9 cellular contexts compared by ENCODE assay signal in the genomic region with DNA sequence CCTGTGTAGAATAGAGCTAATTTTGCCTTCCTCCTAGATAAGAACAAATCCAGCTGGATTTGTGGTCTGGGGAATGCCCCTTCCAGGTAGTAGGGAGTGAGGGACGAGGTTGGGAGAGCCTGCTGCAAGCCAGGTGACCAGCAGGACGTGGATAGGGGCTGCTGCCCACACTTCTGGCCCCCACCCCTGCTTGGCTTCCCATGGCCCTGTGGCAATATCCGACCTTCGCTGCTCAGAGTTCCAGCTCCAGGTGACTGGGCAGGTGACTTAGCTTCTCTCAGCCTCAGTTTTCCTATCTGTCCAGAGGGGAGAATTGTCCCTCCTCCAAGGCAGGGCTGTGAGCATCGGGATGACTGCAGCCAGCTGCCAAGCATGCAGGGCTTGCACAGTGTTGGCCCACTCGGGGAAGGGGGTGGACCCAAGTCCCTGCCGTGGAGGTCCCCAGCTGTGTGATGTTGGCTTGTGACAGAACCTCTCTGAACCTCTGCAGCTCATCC. TPM values are rescaled to one million over a fixed set of nuclear protein-coding genes. Genes with fewer than 3 reads are reported as not detected.
A peak's percentile ranks its signal among the peaks of the same experiment; 100 is the strongest.
DNase-seq lines count a peak whose midpoint lies in the region; ATAC-seq, FAIRE-seq and TF ChIP-seq lines count a peak whose summit lies in the region.
"Not testable (repeated sequence)": the region's sequence is repeated elsewhere in the genome, so short reads cannot be mapped to it uniquely, and the experiment has no call there.
"Had no signal": no experiment of that assay in that cellular context is flagged by ENCODE, and none has a peak within 500 bp of the region (broad histone marks: within the 10 kb centered on the region; RNA-seq: fewer than 3 reads in every experiment).

No MANE protein-coding gene starts in this region.

- H3K9me3 ChIP-seq in BLaER1; endothelial cell of umbilical vein (replicated peaks; ENCODE audit: control insufficient read depth, insufficient read depth, low read length); heart right ventricle; right cardiac atrium (ENCODE audit: control insufficient read depth, low read length); mucosa of descending colon; gastrocnemius medialis; uterus: not testable (repeated sequence)

- H2AFZ ChIP-seq in endothelial cell of umbilical vein (ENCODE audit: low read depth, low read length) = peak overlapping the region; percentile 71

- POLR2A ChIA-PET in endothelial cell of umbilical vein (lab: Charles Lee) = not testable (repeated sequence)

- H3K4me1 ChIP-seq in BLaER1 (peaks cover 48% of the 10 kb centered on the region), heart right ventricle (peaks cover 0 to 21% (median 10%) of the 10 kb centered on the region in 9 donors), gastrocnemius medialis (peaks cover 32 to 41% of the 10 kb centered on the region in 2 donors)
- H3K4me1 ChIP-seq in endothelial cell of umbilical vein (ENCODE audit: control insufficient read depth, extremely low read depth, insufficient read depth, low read length); right cardiac atrium (ENCODE audit: control insufficient read depth, insufficient read depth, low read length); mucosa of descending colon (ENCODE audit: low read depth); uterus: not testable (repeated sequence)

- H3K27ac ChIP-seq in BLaER1 (peak overlapping the region; percentile 55; the same call in 1 of the 2 replicates), heart right ventricle (peak overlapping the region in 8 of 10 donors; percentile 20 to 78 (median 64)), right cardiac atrium (ENCODE audit: low read length) (peak overlapping the region; percentile 2), gastrocnemius medialis (peak overlapping the region; percentile 62 to 81 (median 75)), uterus (peak overlapping the region; percentile 37 to 45)
- not testable (repeated sequence) for H3K27ac ChIP-seq in endothelial cell of umbilical vein (ENCODE audit: insufficient read depth, low read depth, low read length)

- H4K20me1 ChIP-seq in BLaER1 = peaks cover 95% of the 10 kb centered on the region
- H4K20me1 ChIP-seq in endothelial cell of umbilical vein (replicated peaks; ENCODE audit: control insufficient read depth, extremely low read depth, insufficient read depth, low read length) = not testable (repeated sequence)

- in situ Hi-C loops in gastrocnemius medialis (cut with MboI; ENCODE audit: low sequenced_read_pairs in 4 of 4) = loop anchor here (25.0 kb wide), 1 partner anchor 306 kb away; no protein-coding TSS in a partner anchor

- peak; percentile 44 for FAIRE-seq in endothelial cell of umbilical vein (lab: Jason Lieb, UNC)

- not testable (repeated sequence) for H3K9me1 ChIP-seq in endothelial cell of umbilical vein (replicated peaks; ENCODE audit: control insufficient read depth, extremely low read depth, insufficient read depth, low read length)

- not testable (repeated sequence) for ATAC-seq in heart right ventricle, right cardiac atrium, mucosa of descending colon, gastrocnemius medialis

- dilution Hi-C loops in endothelial cell of umbilical vein (cut with MboI; ENCODE audit: extremely low pct_ligation_motif_present, low sequenced_read_pairs) = not testable (repeated sequence)

- H3K4me3 ChIP-seq in BLaER1; endothelial cell of umbilical vein (replicated peaks in 1 of 3; ENCODE audit: insufficient read depth in 1 of 3, low read depth in 1 of 3, low read length in 3 of 3); heart right ventricle; right cardiac atrium (ENCODE audit: low read length); mucosa of descending colon; gastrocnemius medialis; uterus: not testable (repeated sequence)

- H3K4me2 ChIP-seq in BLaER1 = peak overlapping the region; percentile 59
- H3K4me2 ChIP-seq in endothelial cell of umbilical vein (ENCODE audit: insufficient read depth, low read length) = not testable (repeated sequence)

- CTCF ChIA-PET in endothelial cell of umbilical vein (lab: Charles Lee) = not testable (repeated sequence)

- TF ChIP-seq CTCF in endothelial cell of umbilical vein (IDR thresholded peaks at IDR 0.05; ENCODE audit: extremely low read depth in 1 of 2, insufficient read depth in 1 of 2, low read depth in 1 of 2, low read length in 2 of 2); heart right ventricle (IDR thresholded peaks at IDR 0.05); mucosa of descending colon (IDR thresholded peaks at IDR 0.05); gastrocnemius medialis (IDR thresholded peaks at IDR 0.05 in 4 of 5, conservative IDR thresholded peaks at IDR 0.05 in 1 of 5); uterus (IDR thresholded peaks at IDR 0.05): not testable (repeated sequence)

- not testable (repeated sequence) for H3K9ac ChIP-seq in BLaER1; endothelial cell of umbilical vein (replicated peaks; ENCODE audit: extremely low read depth, insufficient read depth, low read length)

- not testable (repeated sequence) for DNase-seq in endothelial cell of umbilical vein (ENCODE audit: low read depth, low spot score); gastrocnemius medialis; uterus
- peak in 1 of 2 donors; percentile 5 for DNase-seq in heart right ventricle
- peak; percentile 4 to 48 (median 36) for DNase-seq in right cardiac atrium
- DNase-seq in mucosa of descending colon = peak in 2 of 3 donors; percentile 5 to 42

- 78 to 79% methylated on average over 7 of the region's 7 CpGs for WGBS in heart right ventricle, 2 donors
- WGBS in right cardiac atrium = 71% methylated on average over 7 of the region's 7 CpGs

- not testable (repeated sequence) for H3K27me3 ChIP-seq in BLaER1; endothelial cell of umbilical vein (ENCODE audit: control insufficient read depth in 2 of 2, insufficient read depth in 2 of 2, low read length in 2 of 2); heart right ventricle; right cardiac atrium (ENCODE audit: control insufficient read depth, insufficient read depth); gastrocnemius medialis; uterus

- not testable (repeated sequence) for BruUV-seq in endothelial cell of umbilical vein (replicated peaks; lab: Mats Ljungman, UMichigan)

- not testable (repeated sequence) for H3K79me2 ChIP-seq in endothelial cell of umbilical vein (ENCODE audit: control insufficient read depth, insufficient read depth, low read length)

- intact Hi-C loops in endothelial cell of umbilical vein (cut with micrococcal nuclease); heart right ventricle (cut with DNase I); right cardiac atrium (cut with DNase I); mucosa of descending colon (cut with DNase I, micrococcal nuclease); gastrocnemius medialis (cut with DNase I; ENCODE audit: low total_unique reads); uterus (cut with DNase I; ENCODE audit: low total_unique reads): not testable (repeated sequence)

- TF ChIP-seq POLR2A in endothelial cell of umbilical vein (IDR thresholded peaks at IDR 0.05; ENCODE audit: low read depth, low read length); gastrocnemius medialis (IDR thresholded peaks at IDR 0.05); uterus (IDR thresholded peaks at IDR 0.05): not testable (repeated sequence)

- H3K36me3 ChIP-seq in BLaER1 = peaks cover 62% of the 10 kb centered on the region
- H3K36me3 ChIP-seq in endothelial cell of umbilical vein (ENCODE audit: control insufficient read depth in 2 of 2, extremely low read depth in 1 of 2, insufficient read depth in 2 of 2, low read length in 2 of 2); heart right ventricle; mucosa of descending colon (ENCODE audit: low read depth); gastrocnemius medialis; uterus: not testable (repeated sequence)

RNA-seq across cellular contexts. Expression of a gene that starts 29.8 kb away (rescaled TPM):
- total RNA-seq in endothelial cell of umbilical vein (0.44 and 0.51 TPM in 2 replicates), heart right ventricle (10 to 100 TPM in 2 of 10 donors, 1 to 10 TPM in 8; 7.2 to 14.7 (median 8.7) TPM), right cardiac atrium (10 to 100 TPM in 2 of 4 donors, 1 to 10 TPM in 2; 9.8 to 13.3 (median 10.8) TPM), mucosa of descending colon (1 to 10 TPM in 2 of 3 donors, under 1 TPM in 1; 0.67 to 1.9 (median 1.1) TPM), gastrocnemius medialis (10 to 100 TPM; 18.2 to 35.7 (median 29.2) TPM), uterus (10 to 100 TPM in 1 of 4 donors, 1 to 10 TPM in 2, under 1 TPM in 1; 0.51 to 11.8 (median 5.3) TPM)
- polyA plus RNA-seq in endothelial cell of umbilical vein (0.19 and 0.21 TPM in 2 replicates), heart right ventricle (1 to 10 TPM; 2.8 to 4.0 TPM), right cardiac atrium (9.9 TPM)
- 0.09 and 0.11 TPM in 2 replicates for polyA plus RNA-seq in endothelial cell of umbilical vein (2011; cell fraction: cytosol; rRNA removed)
- polyA plus RNA-seq in endothelial cell of umbilical vein (2011; cell fraction: nucleus; rRNA removed) = 0.10 and 0.14 TPM in 2 replicates
- 1.6 and 3.1 TPM in 2 replicates for polyA plus RNA-seq in endothelial cell of umbilical vein (2012)
- polyA minus RNA-seq in endothelial cell of umbilical vein = 0.38 and 0.41 TPM in 2 replicates
- polyA minus RNA-seq in endothelial cell of umbilical vein (2011; cell fraction: cytosol; rRNA and poly(A)+ RNA removed) = 4.8 TPM
- 0.10 and 0.29 TPM in 2 replicates for polyA minus RNA-seq in endothelial cell of umbilical vein (2011; cell fraction: nucleus; rRNA and poly(A)+ RNA removed)
- total RNA-seq: Calu3, HT-29 had no signal
